In genomic region chr1:33257388-33257758, GRCh38 we compare ENCODE assay signal across 8 cellular contexts. TPM values are rescaled to one million over a fixed set of nuclear protein-coding genes. Genes with fewer than 3 reads are reported as not detected.
DNase-seq lines count a peak whose midpoint lies in the region; ATAC-seq, FAIRE-seq and TF ChIP-seq lines count a peak whose summit lies in the region.

No MANE protein-coding gene starts in this region.

- H3K9me2 ChIP-seq in PC-3 (replicated peaks; ENCODE audit: low read length) = no peaks in the 10 kb centered on the region

- H2AFZ ChIP-seq in PC-3 (ENCODE audit: low read length) = peak overlapping the region; percentile 88

- no TSS peak for BruUV-seq in Calu3 (replicated peaks; lab: Mats Ljungman, UMichigan)
- no TSS peak for BruUV-seq in PC-3 (replicated peaks; lab: Mats Ljungman, UMichigan)

- H3K36me3 ChIP-seq in PC-3 (ENCODE audit: low read depth, low read length) (no peaks in the 10 kb centered on the region), pancreas (no peaks in the 10 kb centered on the region)

- H3K9me3 ChIP-seq in PC-3 (ENCODE audit: low read length) = no peaks in the 10 kb centered on the region
- no peaks in the 10 kb centered on the region for H3K9me3 ChIP-seq in pancreas

- H3K36me3 Mint-ChIP-seq in Calu3 (ENCODE audit: insufficient read depth, unreplicated experiment) = peaks cover 23% of the 10 kb centered on the region

- H3K27ac ChIP-seq in PC-3 (ENCODE audit: low read length) = peak overlapping the region; percentile 88
- peak overlapping the region; percentile 68 to 83 (median 80) for H3K27ac ChIP-seq in pancreas

- peak overlapping the region; percentile 96 for H3K4me2 ChIP-seq in PC-3 (ENCODE audit: low read length)

- CTCF ChIA-PET in Calu3 (lab: Charles Lee) = no interaction called here
- CTCF ChIA-PET in PC-3 (lab: Charles Lee) = interaction anchor here (0.6 kb wide), 2 partner anchors 130 to 377 kb away, joined by 3 to 4 read pairs; no protein-coding TSS in a partner anchor

- no peak for FAIRE-seq in pancreas (lab: Jason Lieb, UNC)

- peak overlapping the region; percentile 78 for H3K27ac Mint-ChIP-seq in Calu3 (ENCODE audit: unreplicated experiment)

- TF ChIP-seq CTCF in Calu3 (IDR thresholded peaks at IDR 0.05; ENCODE audit: unreplicated experiment) (no peak), PC-3 (conservative IDR thresholded peaks at IDR 0.05; ENCODE audit: low read depth, low read length) (no peak), epithelial cell of proximal tubule (conservative IDR thresholded peaks at IDR 0.05; ENCODE audit: low read depth, low read length) (no peak), pancreas (IDR thresholded peaks at IDR 0.05) (no peak)

- peaks cover 25% of the 10 kb centered on the region for H3K4me1 Mint-ChIP-seq in Calu3 (ENCODE audit: low read depth, unreplicated experiment)

- DNase-seq in Calu3 (no peak), PC-3 (no peak), epithelial cell of proximal tubule (ENCODE audit: low read depth) (no peak), pancreas (no peak), GM19238 (ENCODE audit: insufficient read length, low spot score) (no peak)
- DNase-seq in stimulated activated CD4-positive, alpha-beta T cell treated with anti-CD3 and anti-CD28 coated beads, Interleukin-1b, Interleukin-23, amount 100 ng/mL, for 48 hours = no peak

- intact Hi-C loops in Calu3 (cut with micrococcal nuclease; ENCODE audit: unreplicated experiment) = no loop called here
- intact Hi-C loops in PC-3 (cut with micrococcal nuclease) = loop anchor here (5.0 kb wide), 3 partner anchors 40 to 175 kb away; partner anchors contain the start of gene PHC2
- intact Hi-C loops in pancreas (cut with DNase I) = no loop called here

- peak overlapping the region; percentile 94 for H3K9ac ChIP-seq in PC-3 (ENCODE audit: low read length)

- ATAC-seq in PC-3 = no peak
- ATAC-seq in pancreas = no peak
- no peak for ATAC-seq in HG03378 (IDR thresholded peaks at IDR 0.05; ENCODE audit: unreplicated experiment)
- ATAC-seq in GM21447 (IDR thresholded peaks at IDR 0.05; ENCODE audit: unreplicated experiment) = no peak

- no peaks in the 10 kb centered on the region for H3K27me3 Mint-ChIP-seq in Calu3 (ENCODE audit: unreplicated experiment)

- POLR2A ChIA-PET in PC-3 (lab: Charles Lee; ENCODE audit: unreplicated experiment) = interaction anchor here (0.5 to 0.6 kb wide), 2 partner anchors 64 to 85 kb away, joined by 9 to 11 read pairs; no protein-coding TSS in a partner anchor

- WGBS in pancreas, 2 donors = 1% methylated on average over 9 of the region's 9 CpGs

- no peaks in the 10 kb centered on the region for H3K27me3 ChIP-seq in PC-3 (ENCODE audit: low read length)
- no peaks in the 10 kb centered on the region for H3K27me3 ChIP-seq in pancreas

- peaks cover 44% of the 10 kb centered on the region for H3K79me2 ChIP-seq in PC-3 (ENCODE audit: low read length)

- H3F3A ChIP-seq in PC-3 (ENCODE audit: low read length, unreplicated experiment) = no peaks in the 10 kb centered on the region

- peak overlapping the region; percentile 87 for H3K4me3 Mint-ChIP-seq in Calu3 (ENCODE audit: low read depth, unreplicated experiment)

- H3K4me3 ChIP-seq in PC-3 (ENCODE audit: low read length) = peak overlapping the region; percentile 89
- peak overlapping the region; percentile 77 for H3K4me3 ChIP-seq in epithelial cell of proximal tubule (ENCODE audit: low read depth, low read length)
- H3K4me3 ChIP-seq in pancreas = peak overlapping the region; percentile 35 to 64 (median 41)

- no peaks in the 10 kb centered on the region for H4K20me1 ChIP-seq in PC-3 (ENCODE audit: low read length)

- H3K4me1 ChIP-seq in PC-3 (ENCODE audit: insufficient read depth, low read length) (peaks cover 13% of the 10 kb centered on the region; the same call in 1 of the 2 replicates), pancreas (peaks cover 8 to 16% (median 12%) of the 10 kb centered on the region in 3 donors)

- H3K9me3 Mint-ChIP-seq in Calu3 (ENCODE audit: low read depth, unreplicated experiment) = no peaks in the 10 kb centered on the region

RNA-seq across cellular contexts. Expression of gene ZNF362, which starts 1.1 kb away (rescaled TPM):
- total RNA-seq in Calu3 (2022) = 28.2 and 29.5 TPM in 2 replicates
- total RNA-seq in PC-3 (2014; rRNA removed) = 10.8 and 17.0 TPM in 2 replicates
- 10.8 and 17.6 TPM in 2 replicates for total RNA-seq in epithelial cell of proximal tubule
- 10 to 100 TPM; 11.8 to 19.7 (median 13.5) TPM for total RNA-seq in pancreas
- 10 to 100 TPM; 13.3 to 14.9 TPM for polyA plus RNA-seq in pancreas
